Comparison of ENCODE assay signal across 8 cellular contexts in genomic region chr2:7097353-7097895, GRCh38.
DNase-seq lines count a peak whose midpoint lies in the region; ATAC-seq and TF ChIP-seq lines count a peak whose summit lies in the region.

No MANE protein-coding gene starts in this region.

- peak; percentile 86 for TF ChIP-seq RAD21 in Ishikawa (IDR thresholded peaks at IDR 0.05; ENCODE audit: low read depth)

- H3K36me3 Mint-ChIP-seq in activated T-cell treated with anti-CD3 and anti-CD28 coated beads, Interleukin-2, amount 50 U/mL, for 24 hours (ENCODE audit: low read depth) = no peaks in the 10 kb centered on the region
- H3K36me3 Mint-ChIP-seq in nephron progenitor cell (ENCODE audit: low read depth) = peaks cover 4% of the 10 kb centered on the region

- peaks cover 6% of the 10 kb centered on the region for H3K4me1 Mint-ChIP-seq in activated T-cell treated with anti-CD3 and anti-CD28 coated beads, Interleukin-2, amount 50 U/mL, for 24 hours (ENCODE audit: low read depth)
- peaks cover 37% of the 10 kb centered on the region for H3K4me1 Mint-ChIP-seq in nephron progenitor cell

- peak; percentile 70 for DNase-seq in DMS53 treated with DMSO at 0.1 percent for 48 hours (lab: John Stamatoyannopoulos, UW; ENCODE audit: unreplicated experiment)
- peak; percentile 78 for DNase-seq in OCI-M1 (lab: John Stamatoyannopoulos, UW)
- DNase-seq in activated T-cell treated with anti-CD3 and anti-CD28 coated beads, Interleukin-2, amount 50 U/mL, for 24 hours = peak; percentile 86
- DNase-seq in fibroblast of gingiva (ENCODE audit: low read depth) = peak; percentile 34
- DNase-seq in nephron progenitor cell = peak; percentile 84
- peak; percentile 80 for DNase-seq in stimulated activated naive CD8-positive, alpha-beta T cell treated with anti-CD3 and anti-CD28 coated beads, Interleukin-15, Interleukin-2, amounts not matched to agents 100 U/mL and 50 U/mL, for 24 hours

- peak overlapping the region; percentile 58 for H3K4me3 Mint-ChIP-seq in activated T-cell treated with anti-CD3 and anti-CD28 coated beads, Interleukin-2, amount 50 U/mL, for 24 hours
- peak overlapping the region; percentile 56 for H3K4me3 Mint-ChIP-seq in nephron progenitor cell

- H3K27ac Mint-ChIP-seq in activated T-cell treated with anti-CD3 and anti-CD28 coated beads, Interleukin-2, amount 50 U/mL, for 24 hours = no peak overlapping the region
- no peak overlapping the region for H3K27ac Mint-ChIP-seq in nephron progenitor cell

- no peaks in the 10 kb centered on the region for H3K9me3 Mint-ChIP-seq in activated T-cell treated with anti-CD3 and anti-CD28 coated beads, Interleukin-2, amount 50 U/mL, for 24 hours
- no peaks in the 10 kb centered on the region for H3K9me3 Mint-ChIP-seq in nephron progenitor cell

- ATAC-seq in GM21619 (IDR thresholded peaks at IDR 0.05; ENCODE audit: unreplicated experiment) = peak; percentile 88
- peak; percentile 77 for ATAC-seq in stimulated activated naive CD8-positive, alpha-beta T cell treated with anti-CD3 and anti-CD28 coated beads, Interleukin-15, Interleukin-2, amounts not matched to agents 100 U/mL and 50 U/mL, for 24 hours

- H3K27me3 Mint-ChIP-seq in activated T-cell treated with anti-CD3 and anti-CD28 coated beads, Interleukin-2, amount 50 U/mL, for 24 hours = no peaks in the 10 kb centered on the region
- peaks cover 6% of the 10 kb centered on the region for H3K27me3 Mint-ChIP-seq in nephron progenitor cell (ENCODE audit: low read depth, poor library complexity)

- no peak for TF ChIP-seq EP300 in Ishikawa (IDR thresholded peaks at IDR 0.05; ENCODE audit: borderline replicate concordance)

- peak; percentile 97 for TF ChIP-seq CTCF in nephron progenitor cell (IDR thresholded peaks at IDR 0.05)

TF ChIP-seq in Ishikawa, 13 proteins besides CTCF, POLR2A, EP300 and RAD21:
- TF ChIP-seq USF1 (IDR thresholded peaks at IDR 0.05) (peak; percentile 45), TAF1 (IDR thresholded peaks at IDR 0.05; ENCODE audit: low read depth) (no peak), REST (IDR thresholded peaks at IDR 0.05; ENCODE audit: low read depth) (no peak), TCF12 (IDR thresholded peaks at IDR 0.05; ENCODE audit: low read depth) (no peak), CEBPB (IDR thresholded peaks at IDR 0.05) (no peak), EGR1 (IDR thresholded peaks at IDR 0.05) (no peak), MAX (IDR thresholded peaks at IDR 0.05) (peak; percentile 65), YY1 (IDR thresholded peaks at IDR 0.05; ENCODE audit: low read depth) (no peak)

Comparison
In these comparisons a context has a peak if more than half of its experiments do, and no peak if none do; other contexts are left out.
1. Peak in every context shown above with its lines: DNase-seq and ATAC-seq.
2. DNase-seq: peak in every context shown above with its lines; median percentile 86 in activated T-cell treated with anti-CD3 and anti-CD28 coated beads, Interleukin-2, amount 50 U/mL, for 24 hours; 84 in nephron progenitor cell; 80 in stimulated activated naive CD8-positive, alpha-beta T cell treated with anti-CD3 and anti-CD28 coated beads, Interleukin-15, Interleukin-2, amounts not matched to agents 100 U/mL and 50 U/mL, for 24 hours; 78 in OCI-M1; 70 in DMS53 treated with DMSO at 0.1 percent for 48 hours; 34 in fibroblast of gingiva.